In the genomic region with DNA sequence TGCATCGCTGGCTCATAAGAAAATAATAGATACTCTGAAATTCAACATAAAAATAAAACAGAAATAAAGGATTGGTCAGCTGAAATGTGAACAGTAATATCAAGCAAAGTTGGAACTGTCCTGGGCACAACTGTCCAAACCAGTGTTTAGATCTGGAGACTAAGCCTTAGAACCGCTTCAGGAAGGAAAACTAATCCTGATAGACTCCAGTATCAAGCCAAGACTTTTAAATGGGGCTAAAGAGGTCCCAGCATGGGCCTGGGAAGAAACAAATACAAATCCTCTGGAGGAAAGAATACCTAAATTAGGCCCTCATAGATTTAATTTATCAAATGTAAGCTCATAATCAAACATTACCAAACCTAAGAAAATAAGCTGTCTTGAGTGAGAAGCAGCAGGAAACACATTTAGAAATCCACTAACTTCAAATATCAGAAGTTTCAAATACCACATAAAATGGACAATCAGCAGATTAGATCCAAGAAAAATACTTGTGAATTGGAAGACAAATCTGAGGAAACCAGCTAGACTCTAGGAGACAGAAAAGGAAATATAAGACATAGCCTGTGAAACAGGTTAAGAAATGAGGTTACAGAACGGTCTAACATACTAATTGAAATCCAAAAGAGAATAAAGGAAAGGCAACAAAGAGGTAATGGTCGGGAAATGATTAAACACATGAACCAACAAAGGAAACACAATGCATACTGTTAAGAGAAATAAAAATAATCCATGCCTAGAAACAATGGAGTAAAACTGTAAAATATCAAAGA, we compare ENCODE assay signal across 16 cellular contexts.
"Had no signal": no experiment of that assay in that cellular context is flagged by ENCODE, and none has a peak within 500 bp of the region (broad histone marks: within the 10 kb centered on the region; RNA-seq: fewer than 3 reads in every experiment).

No MANE protein-coding gene starts in this region.

- H3K27ac Mint-ChIP-seq: activated CD8-positive, alpha-beta memory T cell treated with anti-CD3 and anti-CD28 coated beads, Interleukin-2, amount 10 ng/mL, durations not matched to agents 7 days and 5 days; activated naive CD8-positive, alpha-beta T cell treated with anti-CD3 and anti-CD28 coated beads for 36 hours had no signal

- H3K27ac ChIP-seq: psoas muscle, testis had no signal

- H3K9me3 Mint-ChIP-seq: stimulated activated naive CD8-positive, alpha-beta T cell treated with anti-CD3 and anti-CD28 coated beads, Interleukin-15, amount 100 ng/mL, for 72 hours had no signal

- ATAC-seq: activated CD8-positive, alpha-beta memory T cell treated with anti-CD3 and anti-CD28 coated beads, Interleukin-2, amount 10 ng/mL, durations not matched to agents 7 days and 5 days; left lobe of liver; naive thymus-derived CD4-positive, alpha-beta T cell; psoas muscle; sciatic nerve; stimulated activated naive CD8-positive, alpha-beta T cell treated with anti-CD3 and anti-CD28 coated beads, Interleukin-15, amount 100 ng/mL, for 72 hours had no signal

- DNase-seq: activated CD4-positive, alpha-beta T cell treated with anti-CD3 and anti-CD28 coated beads for 1 hour; activated CD4-positive, alpha-beta T cell treated with anti-CD3 and anti-CD28 coated beads, Interleukin-2, amount 50 U/mL, for 4 hours; activated CD8-positive, alpha-beta memory T cell treated with anti-CD3 and anti-CD28 coated beads, Interleukin-2, amount 10 ng/mL, durations not matched to agents 7 days and 5 days; activated effector memory CD4-positive, alpha-beta T cell treated with anti-CD3 and anti-CD28 coated beads, Interleukin-2, amount 50 U/mL, for 16 hours; activated naive CD8-positive, alpha-beta T cell treated with anti-CD3 and anti-CD28 coated beads for 36 hours; activated T-cell treated with anti-CD3 and anti-CD28 coated beads, Interleukin-2, amount 50 U/mL, for 1 hour; islet precursor cell; naive thymus-derived CD4-positive, alpha-beta T cell; occipital lobe; psoas muscle; stimulated activated naive CD8-positive, alpha-beta T cell treated with anti-CD3 and anti-CD28 coated beads, Interleukin-15, amount 100 ng/mL, for 72 hours; testis; upper lobe of left lung had no signal

- FAIRE-seq: bronchial epithelial cell had no signal

- H3K9me3 ChIP-seq: psoas muscle, testis, upper lobe of left lung had no signal

- H3K4me3 Mint-ChIP-seq: activated CD8-positive, alpha-beta memory T cell treated with anti-CD3 and anti-CD28 coated beads, Interleukin-2, amount 10 ng/mL, durations not matched to agents 7 days and 5 days; activated naive CD8-positive, alpha-beta T cell treated with anti-CD3 and anti-CD28 coated beads for 36 hours; stimulated activated naive CD8-positive, alpha-beta T cell treated with anti-CD3 and anti-CD28 coated beads, Interleukin-15, amount 100 ng/mL, for 72 hours had no signal

- H3K4me1 ChIP-seq: testis had no signal

- H3K27me3 Mint-ChIP-seq: activated CD8-positive, alpha-beta memory T cell treated with anti-CD3 and anti-CD28 coated beads, Interleukin-2, amount 10 ng/mL, durations not matched to agents 7 days and 5 days; activated naive CD8-positive, alpha-beta T cell treated with anti-CD3 and anti-CD28 coated beads for 36 hours; naive thymus-derived CD4-positive, alpha-beta T cell; stimulated activated naive CD8-positive, alpha-beta T cell treated with anti-CD3 and anti-CD28 coated beads, Interleukin-15, amount 100 ng/mL, for 72 hours had no signal

- H3K4me3 ChIP-seq: psoas muscle, testis, upper lobe of left lung had no signal

- H3K27me3 ChIP-seq: testis, upper lobe of left lung had no signal
